Comparison of ENCODE assay signal across 1 cellular context in genomic region chr5:1366514-1366913, GRCh38.
TF ChIP-seq lines count a peak whose summit lies in the region.

No MANE protein-coding gene starts in this region.

TF ChIP-seq in HepG2, 621 proteins besides CTCF, POLR2A, EP300 and RAD21:
- no peak for TF ChIP-seq ZXDC (CRISPR knock-in tag; IDR thresholded peaks at IDR 0.05)
- TF ChIP-seq SMYD3 (CRISPR knock-in tag; IDR thresholded peaks at IDR 0.05) = no peak
- no peak for TF ChIP-seq RFXANK (CRISPR knock-in tag; IDR thresholded peaks at IDR 0.05)
- no peak for TF ChIP-seq KAT7 (CRISPR knock-in tag; IDR thresholded peaks at IDR 0.05; ENCODE audit: borderline replicate concordance)
- no peak for TF ChIP-seq ZNF772 (CRISPR knock-in tag; IDR thresholded peaks at IDR 0.05)
- no peak for TF ChIP-seq PHB2 (IDR thresholded peaks at IDR 0.05; ENCODE audit: partially characterized antibody)
- TF ChIP-seq ZKSCAN5 (CRISPR knock-in tag; IDR thresholded peaks at IDR 0.05) = no peak
- no peak for TF ChIP-seq RXRA (CRISPR knock-in tag; IDR thresholded peaks at IDR 0.05)
